In the genomic region with DNA sequence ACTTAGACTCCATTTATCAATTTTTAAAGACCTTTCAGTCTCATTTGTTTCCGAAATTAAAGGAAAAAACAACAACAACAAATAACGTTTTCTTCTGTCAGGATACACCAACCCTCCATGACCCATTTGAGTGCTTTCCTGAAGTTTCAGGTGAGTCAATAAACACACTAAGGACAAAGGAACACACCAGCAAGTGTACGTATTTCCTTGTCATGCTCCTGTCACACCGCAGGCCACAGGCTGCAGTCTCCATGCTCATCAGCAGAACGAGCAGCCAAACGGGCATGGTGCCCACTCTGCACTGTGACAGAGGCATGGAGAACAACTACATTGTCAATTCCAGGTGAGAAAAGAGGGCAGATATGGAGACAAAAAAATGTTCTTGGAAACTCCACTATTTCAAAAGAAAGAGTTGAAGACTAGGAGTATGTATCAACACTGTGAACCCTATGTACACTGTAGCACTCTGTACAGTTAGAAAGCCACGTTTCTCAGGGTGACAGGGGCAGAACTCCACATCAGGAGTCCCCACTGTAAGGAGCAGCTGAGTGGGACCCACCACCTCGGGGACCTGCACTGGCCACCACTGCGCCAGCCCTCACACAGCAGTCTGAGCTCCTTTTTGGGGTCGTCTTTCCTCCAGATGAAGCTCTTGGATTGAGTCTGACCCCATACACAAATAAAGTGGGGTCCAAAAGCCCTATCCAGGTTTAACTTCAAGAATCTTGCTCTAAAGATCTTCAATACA, we compare ENCODE assay signal across 8 cellular contexts. TPM values are rescaled to one million over a fixed set of nuclear protein-coding genes. Genes with fewer than 3 reads are reported as not detected.
DNase-seq lines count a peak whose midpoint lies in the region; ATAC-seq, FAIRE-seq and TF ChIP-seq lines count a peak whose summit lies in the region.

No MANE protein-coding gene starts in this region.

- no peaks in the 10 kb centered on the region for H3K27me3 Mint-ChIP-seq in CD4-positive, alpha-beta T cell
- peaks cover 22% of the 10 kb centered on the region for H3K27me3 Mint-ChIP-seq in nephron progenitor cell (ENCODE audit: low read depth, poor library complexity)

- H3K4me3 ChIP-seq in SJCRH30: no peak overlapping the region
- no peak overlapping the region for H3K4me3 ChIP-seq in epithelial cell of esophagus (ENCODE audit: low read length)

- no peak for TF ChIP-seq CTCF in CD4-positive, alpha-beta T cell (IDR thresholded peaks at IDR 0.05)
- TF ChIP-seq CTCF in epithelial cell of esophagus (IDR thresholded peaks at IDR 0.05; ENCODE audit: insufficient read depth, low read depth, low read length, missing control alignments): no peak
- no peak for TF ChIP-seq CTCF in nephron progenitor cell (IDR thresholded peaks at IDR 0.05)

- peaks cover 43% of the 10 kb centered on the region for H3K36me3 Mint-ChIP-seq in CD4-positive, alpha-beta T cell (ENCODE audit: low read depth)
- H3K36me3 Mint-ChIP-seq in nephron progenitor cell (ENCODE audit: low read depth): peaks cover 23% of the 10 kb centered on the region

- H3K9me3 ChIP-seq in CD4-positive, alpha-beta T cell (ENCODE audit: control insufficient read depth, low read length): no peaks in the 10 kb centered on the region
- no peaks in the 10 kb centered on the region for H3K9me3 ChIP-seq in SJCRH30 (replicated peaks)

- H3K27ac ChIP-seq in CD4-positive, alpha-beta T cell (ENCODE audit: low read depth, low read length): peak overlapping the region; percentile 57
- H3K27ac ChIP-seq in SJCRH30: peak overlapping the region; percentile 62

- peak in 2 of 10 experiments; percentile 43 to 46 for DNase-seq in CD4-positive, alpha-beta T cell
- no peak for DNase-seq in SJCRH30
- DNase-seq in epithelial cell of esophagus (ENCODE audit: low read depth): peak; percentile 53
- DNase-seq in nephron progenitor cell: no peak
- no peak for DNase-seq in NCI-H1105 treated with DMSO at 0.1 percent for 48 hours (lab: John Stamatoyannopoulos, UW)
- DNase-seq in MV-4-11 (lab: John Stamatoyannopoulos, UW): no peak
- no peak for DNase-seq in urothelium cell line (ENCODE audit: low spot score)
- DNase-seq in DMS153 (lab: John Stamatoyannopoulos, UW): no peak

- CTCF ChIA-PET in CD4-positive, alpha-beta T cell (lab: Charles Lee): interaction anchor here (1.4 to 5.7 kb wide), 2 partner anchors 56 to 70 kb away, joined by 3 to 46 read pairs; partner anchors contain the start of gene UBE2G2

- POLR2A ChIA-PET in CD4-positive, alpha-beta T cell (lab: Charles Lee): no interaction called here

- no peak for FAIRE-seq in urothelium cell line (lab: Jason Lieb, UNC)

- H3K4me3 Mint-ChIP-seq in CD4-positive, alpha-beta T cell: peak overlapping the region; percentile 96
- peak overlapping the region; percentile 98 for H3K4me3 Mint-ChIP-seq in nephron progenitor cell

- peak overlapping the region; percentile 80 for H3K27ac Mint-ChIP-seq in CD4-positive, alpha-beta T cell
- H3K27ac Mint-ChIP-seq in nephron progenitor cell: peak overlapping the region; percentile 42

- no peaks in the 10 kb centered on the region for H3K9me3 Mint-ChIP-seq in CD4-positive, alpha-beta T cell
- no peaks in the 10 kb centered on the region for H3K9me3 Mint-ChIP-seq in nephron progenitor cell

- H3K4me1 Mint-ChIP-seq in CD4-positive, alpha-beta T cell (ENCODE audit: low read depth): peaks cover 86% of the 10 kb centered on the region
- peaks cover 84% of the 10 kb centered on the region for H3K4me1 Mint-ChIP-seq in nephron progenitor cell

- peaks cover 56% of the 10 kb centered on the region for H3K4me1 ChIP-seq in SJCRH30

- H3K27me3 ChIP-seq in CD4-positive, alpha-beta T cell (ENCODE audit: control insufficient read depth, insufficient read depth, low read length): no peaks in the 10 kb centered on the region
- no peaks in the 10 kb centered on the region for H3K27me3 ChIP-seq in SJCRH30

- intact Hi-C loops in CD4-positive, alpha-beta T cell (cut with DNase I, micrococcal nuclease): loop anchor here (5.0 to 10.0 kb wide), 5 partner anchors 41 to 536 kb away; partner anchors contain the start of genes ADARB1 (in 1 of the 2), CFAP410 (in 1 of the 2) and POFUT2 (in 1 of the 2)

- peak; percentile 6 for ATAC-seq in CD4-positive, alpha-beta T cell (ENCODE audit: poor library complexity)

- 0 out of 2 replicates have a peak, but pooled peaks cover under 1% of the 10 kb centered on the region for H3K36me3 ChIP-seq in SJCRH30

RNA-seq across cellular contexts. Expression of gene PTTG1IP, which starts 2.6 kb away (rescaled TPM):
- 10 to 100 TPM; 99.0 to 99.5 TPM for total RNA-seq in CD4-positive, alpha-beta T cell
- total RNA-seq in SJCRH30 (2014; rRNA removed; shearing (Covaris generic)): 195 TPM in 2 replicates

RNA-seq across cellular contexts. Expression of gene ITGB2, which starts 49.8 kb away (rescaled TPM):
- total RNA-seq in CD4-positive, alpha-beta T cell: 100 to 1,000 TPM; 283 to 284 TPM
- 38.8 and 42.4 TPM in 2 replicates for total RNA-seq in SJCRH30 (2014; rRNA removed; shearing (Covaris generic))

RNA-seq across cellular contexts. Expression of gene SUMO3, which starts 53.1 kb away (rescaled TPM):
- total RNA-seq in CD4-positive, alpha-beta T cell: 10 to 100 TPM; 82.8 to 91.2 TPM
- 70.3 and 76.9 TPM in 2 replicates for total RNA-seq in SJCRH30 (2014; rRNA removed; shearing (Covaris generic))
